ENCODE assay signal across 2 cellular contexts in genomic region chr16:69561901-69562300, GRCh38.
TF ChIP-seq lines count a peak whose summit lies in the region.

No MANE protein-coding gene starts in this region.

TF ChIP-seq in IMR-90, 13 proteins besides CTCF, POLR2A, EP300 and RAD21:
- TF ChIP-seq RFX5 (IDR thresholded peaks at IDR 0.05; ENCODE audit: low read depth, low read length) (no peak), CEBPB (IDR thresholded peaks at IDR 0.05; ENCODE audit: low read depth, low read length) (peak; percentile 37; the same call in 1 of the 2 replicates)

TF ChIP-seq in HepG2, 621 proteins besides CTCF, POLR2A, EP300 and RAD21:
- no peak for TF ChIP-seq CREM (IDR thresholded peaks at IDR 0.05)
- TF ChIP-seq CREM (CRISPR knock-in tag; IDR thresholded peaks at IDR 0.05) = no peak
- no peak for TF ChIP-seq ZSCAN12 (CRISPR knock-in tag; IDR thresholded peaks at IDR 0.05)
- no peak for TF ChIP-seq SYNCRIP (IDR thresholded peaks at IDR 0.05; ENCODE audit: insufficient read depth, low read depth, low read length)
- no peak for TF ChIP-seq STAT5B (CRISPR knock-in tag; IDR thresholded peaks at IDR 0.05)
- no peak for TF ChIP-seq SOX6 (IDR thresholded peaks at IDR 0.05)
- peak; percentile 34; the same call in 1 of the 2 replicates for TF ChIP-seq SOX6 (CRISPR knock-in tag; IDR thresholded peaks at IDR 0.05)
- no peak for TF ChIP-seq SOX13 (IDR thresholded peaks at IDR 0.05)
- peak in 1 of 2 experiments; percentile 47; a peak in 1 of 4 replicates for TF ChIP-seq SOX13 (CRISPR knock-in tag; conservative IDR thresholded peaks at IDR 0.05 in 1 of 2, IDR thresholded peaks at IDR 0.05 in 1 of 2)
- peak; percentile 25; the same call in 1 of the 2 replicates for TF ChIP-seq THAP11 (CRISPR knock-in tag; IDR thresholded peaks at IDR 0.05)
- no peak for TF ChIP-seq PRDM15 (CRISPR knock-in tag; IDR thresholded peaks at IDR 0.05)
- peak; percentile 82 for TF ChIP-seq GATAD2A (CRISPR knock-in tag; IDR thresholded peaks at IDR 0.05)
- TF ChIP-seq CEBPB (IDR thresholded peaks at IDR 0.05; ENCODE audit: borderline replicate concordance, low read depth, low read length) = peak; percentile 86; the same call in 1 of the 2 replicates
- TF ChIP-seq SAP130 (CRISPR knock-in tag; IDR thresholded peaks at IDR 0.05; ENCODE audit: low read depth) = peak; percentile 25; the same call in 1 of the 2 replicates
- TF ChIP-seq ZNF644 (CRISPR knock-in tag; IDR thresholded peaks at IDR 0.05; ENCODE audit: low read depth) = peak; percentile 54
- peak; percentile 58; the same call in 1 of the 2 replicates for TF ChIP-seq ZNF646 (CRISPR knock-in tag; IDR thresholded peaks at IDR 0.05)
- TF ChIP-seq HMG20A (CRISPR knock-in tag; IDR thresholded peaks at IDR 0.05; ENCODE audit: borderline replicate concordance) = no peak
- TF ChIP-seq ATF1 (CRISPR knock-in tag; IDR thresholded peaks at IDR 0.05) = 0 out of 2 replicates have a peak, but pooled peaks have one; percentile 26
- no peak for TF ChIP-seq RXRA (CRISPR knock-in tag; IDR thresholded peaks at IDR 0.05)
- TF ChIP-seq CEBPG (CRISPR knock-in tag; IDR thresholded peaks at IDR 0.05) = peak; percentile 88
- peak; percentile 34; the same call in 1 of the 2 replicates for TF ChIP-seq NCOR1 (IDR thresholded peaks at IDR 0.05; ENCODE audit: borderline replicate concordance, low read length)
- peak; percentile 92 for TF ChIP-seq ZNF652 (CRISPR knock-in tag; IDR thresholded peaks at IDR 0.05; ENCODE audit: borderline replicate concordance, low read depth)
- peak; percentile 66; the same call in 1 of the 2 replicates for TF ChIP-seq ARID5B (CRISPR knock-in tag; IDR thresholded peaks at IDR 0.05)
- TF ChIP-seq RFXANK (CRISPR knock-in tag; IDR thresholded peaks at IDR 0.05) = no peak
- TF ChIP-seq ASH2L (IDR thresholded peaks at IDR 0.05; ENCODE audit: insufficient read length, low read depth, low read length) = peak; percentile 24
- TF ChIP-seq TEF (CRISPR knock-in tag; IDR thresholded peaks at IDR 0.05) = 0 out of 2 replicates have a peak, but pooled peaks have one; percentile 50
- TF ChIP-seq CREB3 (CRISPR knock-in tag; IDR thresholded peaks at IDR 0.05) = no peak
- no peak for TF ChIP-seq HNRNPL (IDR thresholded peaks at IDR 0.05; ENCODE audit: low read depth, low read length)
- TF ChIP-seq HNF4G (IDR thresholded peaks at IDR 0.05; ENCODE audit: borderline replicate concordance, low read depth, low read length) = peak; percentile 42; the same call in 1 of the 2 replicates
- no peak for TF ChIP-seq HNF4G (CRISPR knock-in tag; IDR thresholded peaks at IDR 0.05; ENCODE audit: borderline replicate concordance, low read depth)
- peak; percentile 76 for TF ChIP-seq HNF4A (CRISPR knock-in tag; IDR thresholded peaks at IDR 0.05)
- peak; percentile 49; the same call in 1 of the 2 replicates for TF ChIP-seq ARID3A (IDR thresholded peaks at IDR 0.05; ENCODE audit: low read depth, low read length)
- no peak for TF ChIP-seq ZNF468 (CRISPR knock-in tag; IDR thresholded peaks at IDR 0.05)
- TF ChIP-seq FOXA1 (IDR thresholded peaks at IDR 0.05) = no peak
- peak; percentile 47; the same call in 1 of the 2 replicates for TF ChIP-seq FOXA1 (CRISPR knock-in tag; IDR thresholded peaks at IDR 0.05)
- TF ChIP-seq NFIC (IDR thresholded peaks at IDR 0.05; ENCODE audit: low read length) = 0 out of 2 replicates have a peak, but pooled peaks have one; percentile 33
- TF ChIP-seq EHMT2 (IDR thresholded peaks at IDR 0.05; ENCODE audit: borderline replicate concordance, low read depth, low read length) = no peak
- TF ChIP-seq ZNF530 (CRISPR knock-in tag; IDR thresholded peaks at IDR 0.05; ENCODE audit: low read depth) = no peak
- TF ChIP-seq PCBP2 (optimal IDR thresholded peaks at IDR 0.05; ENCODE audit: low read depth, low read length, poor library complexity, severe bottlenecking) = no peak
- peak; percentile 71 for TF ChIP-seq FOXA3 (CRISPR knock-in tag; IDR thresholded peaks at IDR 0.05)
- TF ChIP-seq ZNF510 (CRISPR knock-in tag; IDR thresholded peaks at IDR 0.05; ENCODE audit: low read depth) = no peak
- TF ChIP-seq ZNF800 (CRISPR knock-in tag; IDR thresholded peaks at IDR 0.05) = no peak
TF ChIP-seq in HepG2: peak in this region for 21.
